In the genomic region with DNA sequence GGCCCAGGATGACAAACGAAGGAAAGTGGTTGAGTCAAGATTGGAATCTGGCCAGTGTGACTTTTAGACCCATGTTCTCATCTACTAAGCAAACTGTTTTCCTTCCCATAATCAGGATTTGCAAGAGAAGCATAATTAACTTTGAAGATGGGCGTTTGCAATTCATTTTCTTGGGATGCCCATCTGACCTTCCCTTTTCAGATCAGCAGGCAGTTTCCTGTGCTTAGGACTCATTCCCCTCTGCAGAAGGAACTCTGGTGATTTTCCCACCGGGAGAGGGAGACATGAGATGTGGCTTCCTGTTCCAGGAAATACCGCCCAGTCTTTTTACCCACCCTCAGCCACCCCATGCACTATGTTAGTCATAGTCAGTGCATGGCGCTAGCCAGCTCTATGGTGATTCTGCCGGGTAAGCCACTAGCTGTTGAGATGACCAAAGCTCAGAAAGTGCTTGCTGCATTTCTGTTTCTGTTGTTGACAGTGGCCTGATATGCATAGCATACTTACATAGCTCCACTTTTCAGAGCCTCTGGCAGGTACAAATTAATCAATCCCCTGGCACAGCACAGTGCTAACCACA, we compare ENCODE assay signal across 8 cellular contexts.
DNase-seq lines count a peak whose midpoint lies in the region; ATAC-seq and TF ChIP-seq lines count a peak whose summit lies in the region.

No MANE protein-coding gene starts in this region.

- H3K4me3 Mint-ChIP-seq in WTC11, result no peak overlapping the region

- peak overlapping the region; percentile 61 for H3K27ac ChIP-seq in hepatocyte

- peaks cover 36% of the 10 kb centered on the region for H3K4me1 Mint-ChIP-seq in WTC11

- no peak overlapping the region for H3K4me2 ChIP-seq in hepatocyte

- whole genome bisulfite sequencing in hepatocyte (ENCODE audit: low lambda C conversion rate, missing lambda C conversion rate), result 46% methylated on average over 6 of the region's 6 CpGs

- H3K27ac Mint-ChIP-seq in WTC11, result peak overlapping the region; percentile 79; the same call in 1 of the 2 replicates

- no peak overlapping the region for H3K4me3 ChIP-seq in hepatocyte

- peaks cover 7% of the 10 kb centered on the region for H3K9me3 Mint-ChIP-seq in WTC11

- TF ChIP-seq CTCF in WTC11 (IDR thresholded peaks at IDR 0.05), result no peak
- TF ChIP-seq CTCF in hepatocyte (IDR thresholded peaks at IDR 0.05; ENCODE audit: poor library complexity), result no peak

- H3K9me3 ChIP-seq in hepatocyte (ENCODE audit: low read depth), result no peaks in the 10 kb centered on the region

- ATAC-seq in WTC11 (no peak), HG03460 (IDR thresholded peaks at IDR 0.05; ENCODE audit: unreplicated experiment) (no peak), GM21367 (IDR thresholded peaks at IDR 0.05; ENCODE audit: unreplicated experiment) (no peak)

- H3K36me3 Mint-ChIP-seq in WTC11, result peaks cover 8% of the 10 kb centered on the region

- no peaks in the 10 kb centered on the region for H3K27me3 Mint-ChIP-seq in WTC11 (ENCODE audit: low read depth)

- no peaks in the 10 kb centered on the region for H3K79me2 ChIP-seq in hepatocyte

- peak; percentile 72 for DNase-seq in HS-27A (ENCODE audit: low read depth)
- DNase-seq in WTC11 (ENCODE audit: low spot score), result no peak
- peak; percentile 56 for DNase-seq in hepatocyte (ENCODE audit: low spot score)
- peak; percentile 94 for DNase-seq in stromal cell of bone marrow (ENCODE audit: low read depth)
- DNase-seq in germinal center (ENCODE audit: low spot score), result no peak
- DNase-seq in NCI-H1930 (lab: John Stamatoyannopoulos, UW), result no peak

- peaks cover 24% of the 10 kb centered on the region for H3K4me1 ChIP-seq in hepatocyte (ENCODE audit: insufficient read depth)

- CTCF ChIA-PET in WTC11 (lab: Charles Lee), result no interaction called here

- H3K9me2 ChIP-seq in hepatocyte (replicated peaks; ENCODE audit: insufficient read depth), result no peaks in the 10 kb centered on the region

- no peaks in the 10 kb centered on the region for H4K20me1 ChIP-seq in hepatocyte (ENCODE audit: insufficient read depth, poor library complexity, severe bottlenecking)

- POLR2A ChIA-PET in WTC11 (lab: Charles Lee), result interaction anchor here (0.7 kb wide), 1 partner anchor 40 kb away, joined by 3 read pairs; no protein-coding TSS in a partner anchor

- no peaks in the 10 kb centered on the region for H3K27me3 ChIP-seq in hepatocyte

- no peaks in the 10 kb centered on the region for H3K36me3 ChIP-seq in hepatocyte (replicated peaks; ENCODE audit: insufficient read depth, low read depth)

- no peak overlapping the region for H2AFZ ChIP-seq in hepatocyte

TF ChIP-seq in WTC11, 78 proteins besides CTCF, POLR2A, EP300 and RAD21:
- TF ChIP-seq ZNF423 (CRISPR knock-in tag; IDR thresholded peaks at IDR 0.05) (no peak), RELA (CRISPR knock-in tag; IDR thresholded peaks at IDR 0.05; ENCODE audit: borderline replicate concordance) (no peak), CREM (CRISPR knock-in tag; IDR thresholded peaks at IDR 0.05) (no peak), ZNF263 (CRISPR knock-in tag; IDR thresholded peaks at IDR 0.05; ENCODE audit: low read depth) (no peak)
TF ChIP-seq in WTC11: peak in this region for 0.

Comparison
In these comparisons a context has a peak if more than half of its experiments do, and no peak if none do; other contexts are left out.
1. DNase-seq: peak in HS-27A (single experiment), hepatocyte (single experiment) and stromal cell of bone marrow (single experiment); none in WTC11 (single experiment), germinal center (single experiment) and NCI-H1930 (0 of 2).